In the genomic region with DNA sequence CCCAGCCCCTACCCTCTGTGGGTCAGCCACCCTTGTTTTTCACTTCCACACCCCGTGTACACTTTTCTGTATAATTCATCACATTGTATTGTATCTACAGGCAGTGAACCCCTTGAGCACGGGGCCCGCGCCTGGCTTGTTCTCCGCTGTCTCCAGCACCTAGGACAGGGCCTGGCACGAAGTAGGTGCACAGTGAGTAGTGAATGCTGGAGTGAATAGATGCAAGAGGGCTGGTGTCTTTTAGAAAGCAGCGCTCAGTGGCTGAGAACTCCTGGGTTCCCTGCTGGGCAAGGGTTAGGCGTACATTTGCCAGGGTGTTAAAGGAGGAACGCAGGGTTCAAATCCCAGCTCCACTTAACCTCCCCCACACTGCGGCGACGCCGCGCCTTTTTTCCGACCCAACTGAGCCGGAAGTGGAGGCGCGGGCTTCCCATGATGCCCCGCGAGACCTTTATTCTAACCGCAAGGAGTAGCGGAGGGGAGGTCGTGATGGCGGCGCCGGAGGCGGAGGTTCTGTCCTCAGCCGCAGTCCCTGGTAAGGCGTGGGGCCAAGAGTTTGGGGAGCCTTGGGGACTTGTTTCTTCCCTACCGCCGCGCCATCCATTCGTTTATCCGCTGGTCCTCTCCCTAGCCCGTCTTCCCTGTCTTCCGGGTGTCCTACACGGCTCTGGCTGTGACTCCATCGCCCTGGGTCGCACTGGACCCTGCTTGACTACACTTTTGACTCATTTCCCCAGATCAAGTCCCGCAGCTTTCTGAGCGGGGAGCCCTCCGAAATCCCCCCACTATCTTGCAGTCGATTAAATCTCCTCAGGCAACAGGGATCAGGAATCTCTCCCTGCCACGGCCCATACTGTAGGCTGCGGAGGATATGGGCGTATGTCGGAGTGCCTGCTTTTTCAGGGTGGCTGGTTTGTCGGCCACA, we compare ENCODE assay signal across 1 cellular context.
TF ChIP-seq lines count a peak whose summit lies in the region.

A gene with protein sequence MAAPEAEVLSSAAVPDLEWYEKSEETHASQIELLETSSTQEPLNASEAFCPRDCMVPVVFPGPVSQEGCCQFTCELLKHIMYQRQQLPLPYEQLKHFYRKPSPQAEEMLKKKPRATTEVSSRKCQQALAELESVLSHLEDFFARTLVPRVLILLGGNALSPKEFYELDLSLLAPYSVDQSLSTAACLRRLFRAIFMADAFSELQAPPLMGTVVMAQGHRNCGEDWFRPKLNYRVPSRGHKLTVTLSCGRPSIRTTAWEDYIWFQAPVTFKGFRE (plus strand): TSS at position 454 of the 925 bp plus-strand sequence. CDS start 36 bp downstream, at position 490.

TF ChIP-seq in GM12878, 131 proteins besides CTCF, POLR2A, EP300 and RAD21 (continued from another document and continues in another):
- no peak for TF ChIP-seq E2F8 (IDR thresholded peaks at IDR 0.05; ENCODE audit: low read depth, partially characterized antibody)
- TF ChIP-seq RBBP5 (conservative IDR thresholded peaks at IDR 0.05), result no peak
- no peak for TF ChIP-seq MEF2B (IDR thresholded peaks at IDR 0.05; ENCODE audit: partially characterized antibody, poor library complexity, severe bottlenecking)
- no peak for TF ChIP-seq TARDBP (IDR thresholded peaks at IDR 0.05; ENCODE audit: borderline replicate concordance)
- TF ChIP-seq BCL11A (IDR thresholded peaks at IDR 0.05; ENCODE audit: low read depth, low read length), result no peak
- peak; percentile 99 for TF ChIP-seq CBFB (IDR thresholded peaks at IDR 0.05; ENCODE audit: low read depth)
- peak; percentile 21; the same call in 1 of the 2 replicates for TF ChIP-seq IRF4 (IDR thresholded peaks at IDR 0.05; ENCODE audit: low read depth, low read length)
- TF ChIP-seq, protein P1, sequence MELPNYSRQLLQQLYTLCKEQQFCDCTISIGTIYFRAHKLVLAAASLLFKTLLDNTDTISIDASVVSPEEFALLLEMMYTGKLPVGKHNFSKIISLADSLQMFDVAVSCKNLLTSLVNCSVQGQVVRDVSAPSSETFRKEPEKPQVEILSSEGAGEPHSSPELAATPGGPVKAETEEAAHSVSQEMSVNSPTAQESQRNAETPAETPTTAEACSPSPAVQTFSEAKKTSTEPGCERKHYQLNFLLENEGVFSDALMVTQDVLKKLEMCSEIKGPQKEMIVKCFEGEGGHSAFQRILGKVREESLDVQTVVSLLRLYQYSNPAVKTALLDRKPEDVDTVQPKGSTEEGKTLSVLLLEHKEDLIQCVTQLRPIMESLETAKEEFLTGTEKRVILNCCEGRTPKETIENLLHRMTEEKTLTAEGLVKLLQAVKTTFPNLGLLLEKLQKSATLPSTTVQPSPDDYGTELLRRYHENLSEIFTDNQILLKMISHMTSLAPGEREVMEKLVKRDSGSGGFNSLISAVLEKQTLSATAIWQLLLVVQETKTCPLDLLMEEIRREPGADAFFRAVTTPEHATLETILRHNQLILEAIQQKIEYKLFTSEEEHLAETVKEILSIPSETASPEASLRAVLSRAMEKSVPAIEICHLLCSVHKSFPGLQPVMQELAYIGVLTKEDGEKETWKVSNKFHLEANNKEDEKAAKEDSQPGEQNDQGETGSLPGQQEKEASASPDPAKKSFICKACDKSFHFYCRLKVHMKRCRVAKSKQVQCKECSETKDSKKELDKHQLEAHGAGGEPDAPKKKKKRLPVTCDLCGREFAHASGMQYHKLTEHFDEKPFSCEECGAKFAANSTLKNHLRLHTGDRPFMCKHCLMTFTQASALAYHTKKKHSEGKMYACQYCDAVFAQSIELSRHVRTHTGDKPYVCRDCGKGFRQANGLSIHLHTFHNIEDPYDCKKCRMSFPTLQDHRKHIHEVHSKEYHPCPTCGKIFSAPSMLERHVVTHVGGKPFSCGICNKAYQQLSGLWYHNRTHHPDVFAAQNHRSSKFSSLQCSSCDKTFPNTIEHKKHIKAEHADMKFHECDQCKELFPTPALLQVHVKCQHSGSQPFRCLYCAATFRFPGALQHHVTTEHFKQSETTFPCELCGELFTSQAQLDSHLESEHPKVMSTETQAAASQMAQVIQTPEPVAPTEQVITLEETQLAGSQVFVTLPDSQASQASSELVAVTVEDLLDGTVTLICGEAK (IDR thresholded peaks at IDR 0.05; ENCODE audit: borderline replicate concordance), result peak; percentile 65; the same call in 1 of the 2 replicates
- TF ChIP-seq EGR1 (IDR thresholded peaks at IDR 0.05; ENCODE audit: borderline replicate concordance in 1 of 2, low read depth in 2 of 2, low read length in 2 of 2), result peak; percentile 6 to 84
- peak; percentile 25; the same call in 1 of the 2 replicates for TF ChIP-seq RCOR1 (conservative IDR thresholded peaks at IDR 0.05; ENCODE audit: low read depth, low read length)
- TF ChIP-seq ZNF622 (IDR thresholded peaks at IDR 0.05), result no peak
- 0 out of 2 replicates have a peak, but pooled peaks have one; percentile 66 for TF ChIP-seq ZNF217 (IDR thresholded peaks at IDR 0.05)
- no peak for TF ChIP-seq NFYA (IDR thresholded peaks at IDR 0.05; ENCODE audit: borderline replicate concordance, low read depth, low read length)
- peak; percentile 47 for TF ChIP-seq MXI1 (IDR thresholded peaks at IDR 0.05; ENCODE audit: low read depth, low read length)
- TF ChIP-seq ZNF592 (IDR thresholded peaks at IDR 0.05), result no peak
- TF ChIP-seq TBL1XR1 (IDR thresholded peaks at IDR 0.05; ENCODE audit: low read depth, low read length), result 0 out of 2 replicates have a peak, but pooled peaks have one; percentile 17
- no peak for TF ChIP-seq PAX8 (IDR thresholded peaks at IDR 0.05)
- TF ChIP-seq EED (IDR thresholded peaks at IDR 0.05; ENCODE audit: low read depth), result peak; percentile 77
- no peak for TF ChIP-seq ZBTB4 (CRISPR knock-in tag; IDR thresholded peaks at IDR 0.05)
- no peak for TF ChIP-seq CBX3 (IDR thresholded peaks at IDR 0.05; ENCODE audit: borderline replicate concordance, low read depth)
- TF ChIP-seq ZSCAN29 (IDR thresholded peaks at IDR 0.05), result no peak
- TF ChIP-seq BHLHE40 (IDR thresholded peaks at IDR 0.05; ENCODE audit: borderline replicate concordance in 1 of 2, low read depth in 2 of 2, low read length in 1 of 2), result peak in 1 of 2 experiments; percentile 61; a peak in 2 of 4 replicates
- no peak for TF ChIP-seq SUPT20H (IDR thresholded peaks at IDR 0.05; ENCODE audit: borderline replicate concordance, control insufficient read depth, low read depth, low read length)
- no peak for TF ChIP-seq MEF2A (IDR thresholded peaks at IDR 0.05; ENCODE audit: insufficient read depth, low read depth, low read length)
- TF ChIP-seq SMAD1 (IDR thresholded peaks at IDR 0.05; ENCODE audit: low read depth, partially characterized antibody), result peak; percentile 61
- TF ChIP-seq FOXM1 (IDR thresholded peaks at IDR 0.05; ENCODE audit: low read depth, low read length), result no peak
- TF ChIP-seq SPI1 (IDR thresholded peaks at IDR 0.05; ENCODE audit: borderline replicate concordance, insufficient read depth, low read depth, low read length), result 0 out of 2 replicates have a peak, but pooled peaks have one; percentile 37
- no peak for TF ChIP-seq CHD4 (IDR thresholded peaks at IDR 0.05)
- peak; percentile 94 for TF ChIP-seq POLR2AphosphoS5 (IDR thresholded peaks at IDR 0.05; ENCODE audit: low read length)
- peak; percentile 94 for TF ChIP-seq GATAD2B (conservative IDR thresholded peaks at IDR 0.05; ENCODE audit: low read depth)
- TF ChIP-seq ZZZ3 (IDR thresholded peaks at IDR 0.05; ENCODE audit: control insufficient read depth, insufficient read length, low read depth), result no peak
- no peak for TF ChIP-seq TCF7 (IDR thresholded peaks at IDR 0.05; ENCODE audit: borderline replicate concordance)
- TF ChIP-seq NR2C1 (IDR thresholded peaks at IDR 0.05), result peak; percentile 71
- TF ChIP-seq, protein P2, sequence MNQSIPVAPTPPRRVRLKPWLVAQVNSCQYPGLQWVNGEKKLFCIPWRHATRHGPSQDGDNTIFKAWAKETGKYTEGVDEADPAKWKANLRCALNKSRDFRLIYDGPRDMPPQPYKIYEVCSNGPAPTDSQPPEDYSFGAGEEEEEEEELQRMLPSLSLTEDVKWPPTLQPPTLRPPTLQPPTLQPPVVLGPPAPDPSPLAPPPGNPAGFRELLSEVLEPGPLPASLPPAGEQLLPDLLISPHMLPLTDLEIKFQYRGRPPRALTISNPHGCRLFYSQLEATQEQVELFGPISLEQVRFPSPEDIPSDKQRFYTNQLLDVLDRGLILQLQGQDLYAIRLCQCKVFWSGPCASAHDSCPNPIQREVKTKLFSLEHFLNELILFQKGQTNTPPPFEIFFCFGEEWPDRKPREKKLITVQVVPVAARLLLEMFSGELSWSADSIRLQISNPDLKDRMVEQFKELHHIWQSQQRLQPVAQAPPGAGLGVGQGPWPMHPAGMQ (IDR thresholded peaks at IDR 0.05; ENCODE audit: borderline replicate concordance), result peak; percentile 39; the same call in 1 of the 2 replicates
- no peak for TF ChIP-seq PBX3 (IDR thresholded peaks at IDR 0.05; ENCODE audit: insufficient replicate concordance, low read depth, low read length)
- TF ChIP-seq HDAC6 (IDR thresholded peaks at IDR 0.05; ENCODE audit: unreplicated experiment), result no peak
- no peak for TF ChIP-seq KLF5 (IDR thresholded peaks at IDR 0.05; ENCODE audit: partially characterized antibody)
- peak; percentile 67 for TF ChIP-seq MTA2 (IDR thresholded peaks at IDR 0.05; ENCODE audit: low read depth)
